ENCODE assay signal across 7 cellular contexts in genomic region chr3:155377861-155378260, GRCh38.
"Had no signal": no experiment of that assay in that cellular context is flagged by ENCODE, and none has a peak within 500 bp of the region (broad histone marks: within the 10 kb centered on the region; RNA-seq: fewer than 3 reads in every experiment).

No MANE protein-coding gene starts in this region.

- H2AFZ ChIP-seq: GM23248 had no signal

- DNase-seq: GM23248, GOT3, H9, HCEC 1CT, IMR-90 had no signal

- H3K27ac ChIP-seq: GM23248 had no signal

- FAIRE-seq: H54, K562 had no signal

- H3K4me3 ChIP-seq: GM23248, K562 had no signal

- H3K9ac ChIP-seq: GM23248 had no signal
